Comparison of ENCODE assay signal across 17 cellular contexts in the genomic region with DNA sequence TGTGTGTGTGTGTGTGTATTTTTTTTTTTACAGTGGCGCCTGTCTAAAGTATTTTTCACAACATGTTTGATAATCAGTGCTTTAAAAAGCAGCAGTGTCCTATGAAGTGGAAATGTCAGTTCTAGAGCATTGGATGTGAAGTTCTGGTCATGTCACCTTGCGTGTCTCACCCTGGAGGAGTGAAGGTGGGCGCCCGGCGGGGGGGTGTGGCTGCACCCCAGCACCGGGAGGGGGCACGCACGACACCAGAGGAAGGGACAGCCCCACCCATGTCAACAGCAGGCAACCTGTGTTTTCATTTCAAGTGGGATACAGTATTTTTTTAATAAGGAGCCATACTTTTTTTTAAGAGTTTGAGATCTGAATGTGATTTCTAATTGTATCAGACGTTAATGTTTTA. TPM values are rescaled to one million over a fixed set of nuclear protein-coding genes. Genes with fewer than 3 reads are reported as not detected.
A peak's percentile ranks its signal among the peaks of the same experiment; 100 is the strongest.
DNase-seq lines count a peak whose midpoint lies in the region; ATAC-seq and TF ChIP-seq lines count a peak whose summit lies in the region.
"Had no signal": no experiment of that assay in that cellular context is flagged by ENCODE, and none has a peak within 500 bp of the region (broad histone marks: within the 10 kb centered on the region; RNA-seq: fewer than 3 reads in every experiment).

No MANE protein-coding gene starts in this region.

- no peak for TF ChIP-seq POLR2A in heart left ventricle (IDR thresholded peaks at IDR 0.05)

- DNase-seq in right cardiac atrium (peak in 2 of 3 donors; percentile 34 to 62), heart left ventricle (no peak), osteocyte (ENCODE audit: extremely low spot score, unreplicated experiment) (no peak), midbrain (lab: John Stamatoyannopoulos, UW) (no peak)
- DNase-seq in central memory CD8-positive, alpha-beta T cell (ENCODE audit: low spot score in 2 of 2): no peak
- DNase-seq: COR-L47, H9, MM.1S, NCI-H1105, NCI-H1694, NCI-H2107, NCI-H226, NCI-H524 treated with DMSO at 0.1 percent for 48 hours, SHP77 had no signal

- H3K27ac Mint-ChIP-seq in central memory CD8-positive, alpha-beta T cell (ENCODE audit: low read depth): peak overlapping the region; percentile 69
- H3K27ac Mint-ChIP-seq in osteocyte (ENCODE audit: unreplicated experiment): no peak overlapping the region
- H3K27ac Mint-ChIP-seq: H9 had no signal

- no peaks in the 10 kb centered on the region for H3K9me3 ChIP-seq in right cardiac atrium (ENCODE audit: control insufficient read depth, low read length)
- H3K9me3 ChIP-seq in heart left ventricle: no peaks in the 10 kb centered on the region

- WGBS in right cardiac atrium: 65% methylated on average over 9 of the region's 9 CpGs
- WGBS in heart left ventricle, 4 donors: 58 to 71% (median 65%) methylated on average over 9 of the region's 9 CpGs

- H3K36me3 Mint-ChIP-seq in central memory CD8-positive, alpha-beta T cell (ENCODE audit: insufficient read depth): peaks cover 14% of the 10 kb centered on the region
- peaks cover 3% of the 10 kb centered on the region for H3K36me3 Mint-ChIP-seq in osteocyte (ENCODE audit: unreplicated experiment)

- intact Hi-C loops in right cardiac atrium (cut with DNase I): no loop called here
- intact Hi-C loops in heart left ventricle (cut with DNase I): no loop called here

- H3K36me3 ChIP-seq in heart left ventricle (peaks cover 0 to 18% (median 11%) of the 10 kb centered on the region in 9 donors), rectal smooth muscle tissue (ENCODE audit: control insufficient read depth, insufficient read depth, low read length) (peaks cover 1% of the 10 kb centered on the region)

- H3K4me1 Mint-ChIP-seq in central memory CD8-positive, alpha-beta T cell: peaks cover 22% of the 10 kb centered on the region
- peaks cover 18% of the 10 kb centered on the region for H3K4me1 Mint-ChIP-seq in osteocyte (ENCODE audit: unreplicated experiment)

- no peaks in the 10 kb centered on the region for H3K27me3 Mint-ChIP-seq in central memory CD8-positive, alpha-beta T cell
- H3K27me3 Mint-ChIP-seq in osteocyte (ENCODE audit: unreplicated experiment): no peaks in the 10 kb centered on the region

- no peak for TF ChIP-seq CTCF in heart left ventricle (IDR thresholded peaks at IDR 0.05)
- TF ChIP-seq CTCF in osteocyte (IDR thresholded peaks at IDR 0.05): no peak

- H3K4me3 ChIP-seq in right cardiac atrium (ENCODE audit: low read length): no peak overlapping the region
- no peak overlapping the region for H3K4me3 ChIP-seq in heart left ventricle
- no peak overlapping the region for H3K4me3 ChIP-seq in rectal smooth muscle tissue (ENCODE audit: low read length)

- no peak overlapping the region for H3K27ac ChIP-seq in right cardiac atrium (ENCODE audit: low read length)
- H3K27ac ChIP-seq in heart left ventricle: peak overlapping the region in 1 of 12 donors; percentile 94
- H3K27ac ChIP-seq in rectal smooth muscle tissue (ENCODE audit: low read depth, low read length): peak overlapping the region; percentile 64
- H3K27ac ChIP-seq: C4-2B had no signal

- H3K9me3 Mint-ChIP-seq in central memory CD8-positive, alpha-beta T cell: no peaks in the 10 kb centered on the region
- no peaks in the 10 kb centered on the region for H3K9me3 Mint-ChIP-seq in osteocyte (ENCODE audit: unreplicated experiment)
- H3K9me3 Mint-ChIP-seq: H9 had no signal

- H3K4me1 ChIP-seq in right cardiac atrium (ENCODE audit: control insufficient read depth, insufficient read depth, low read length) (peaks cover 3% of the 10 kb centered on the region), heart left ventricle (peaks cover 0 to 36% (median 15%) of the 10 kb centered on the region in 12 donors), rectal smooth muscle tissue (ENCODE audit: control insufficient read depth, insufficient read depth, low read length) (peaks cover 28% of the 10 kb centered on the region)

- no peak overlapping the region for H3K4me3 Mint-ChIP-seq in central memory CD8-positive, alpha-beta T cell
- H3K4me3 Mint-ChIP-seq in osteocyte (ENCODE audit: unreplicated experiment): no peak overlapping the region
- H3K4me3 Mint-ChIP-seq: H9 had no signal

- no peaks in the 10 kb centered on the region for H3K27me3 ChIP-seq in right cardiac atrium (ENCODE audit: control insufficient read depth, insufficient read depth)
- H3K27me3 ChIP-seq in heart left ventricle: no peaks in the 10 kb centered on the region
- H3K27me3 ChIP-seq in rectal smooth muscle tissue (ENCODE audit: control insufficient read depth, insufficient read depth, low read length): no peaks in the 10 kb centered on the region

- no peak overlapping the region for H3K9ac ChIP-seq in rectal smooth muscle tissue (ENCODE audit: low read length)

- no peak for ATAC-seq in right cardiac atrium
- ATAC-seq in heart left ventricle: no peak
- no peak for ATAC-seq in central memory CD8-positive, alpha-beta T cell (replicated peaks; ENCODE audit: extremely low read depth, poor library complexity, severe bottlenecking)
- ATAC-seq in GM18519 (IDR thresholded peaks at IDR 0.05; ENCODE audit: low FRiP score, unreplicated experiment): no peak

RNA-seq across cellular contexts. Expression of gene AP5Z1, which starts 4.5 kb away (rescaled TPM):
- total RNA-seq in right cardiac atrium: 10 to 100 TPM; 10.5 to 17.3 (median 15.2) TPM
- 12.4 TPM for polyA plus RNA-seq in right cardiac atrium
- 10 to 100 TPM in 7 of 9 donors, 1 to 10 TPM in 2; 8.4 to 31.9 (median 12.0) TPM for total RNA-seq in heart left ventricle
- 10 to 100 TPM; 14.9 to 17.3 TPM for polyA plus RNA-seq in heart left ventricle
- 50.2 and 55.0 TPM in 2 replicates for total RNA-seq in osteocyte

Comparison
In these comparisons a context has a peak if more than half of its experiments do, and no peak if none do; other contexts are left out.
1. DNase-seq: peak in right cardiac atrium (2 of 3); none in heart left ventricle (0 of 5), central memory CD8-positive, alpha-beta T cell (0 of 2), osteocyte (single experiment) and midbrain (single experiment).